11 cellular contexts compared by ENCODE assay signal in genomic region chr3:71503525-71504249, GRCh38.
DNase-seq lines count a peak whose midpoint lies in the region; ATAC-seq and TF ChIP-seq lines count a peak whose summit lies in the region.
"Had no signal": no experiment of that assay in that cellular context is flagged by ENCODE, and none has a peak within 500 bp of the region (broad histone marks: within the 10 kb centered on the region; RNA-seq: fewer than 3 reads in every experiment).

No MANE protein-coding gene starts in this region.

- peaks cover 16% of the 10 kb centered on the region for H3K36me3 Mint-ChIP-seq in CD4-positive, alpha-beta T cell (ENCODE audit: low read depth)
- H3K36me3 Mint-ChIP-seq in naive thymus-derived CD8-positive, alpha-beta T cell: peaks cover 0 to 5% (median 5%) of the 10 kb centered on the region in 3 donors

- TF ChIP-seq CTCF in CD4-positive, alpha-beta T cell (IDR thresholded peaks at IDR 0.05): no peak
- TF ChIP-seq CTCF in mammary epithelial cell (conservative IDR thresholded peaks at IDR 0.05 in 1 of 2, IDR thresholded peaks at IDR 0.05 in 1 of 2; ENCODE audit: extremely low read depth in 1 of 2, insufficient read depth in 1 of 2, low read depth in 1 of 2, low read length in 2 of 2): no peak
- TF ChIP-seq CTCF in MM.1S (IDR thresholded peaks at IDR 0.05; ENCODE audit: low read length): no peak

- BruUV-seq in mammary epithelial cell (replicated peaks; lab: Mats Ljungman, UMichigan): TSS peak; percentile 88

- H3K27me3 Mint-ChIP-seq in CD4-positive, alpha-beta T cell: no peaks in the 10 kb centered on the region
- H3K27me3 Mint-ChIP-seq in naive thymus-derived CD8-positive, alpha-beta T cell: no peaks in the 10 kb centered on the region

- in situ Hi-C loops in mammary epithelial cell (cut with MboI; ENCODE audit: low sequenced_read_pairs in 2 of 2): loop anchor here in 1 of 2 donors (10.0 kb wide), 1 partner anchor 71 kb away; no protein-coding TSS in a partner anchor

- POLR2A ChIA-PET in CD4-positive, alpha-beta T cell (lab: Charles Lee): interaction anchor here (1.3 kb wide), 1 partner anchor 47 kb away, joined by 4 read pairs; no protein-coding TSS in a partner anchor
- POLR2A ChIA-PET in naive thymus-derived CD8-positive, alpha-beta T cell (lab: Charles Lee): interaction anchor here (0.6 to 1.1 kb wide), 2 partner anchors 69 to 85 kb away, joined by 3 to 5 read pairs; no protein-coding TSS in a partner anchor

- H2AFZ ChIP-seq in mammary epithelial cell (ENCODE audit: low read depth, low read length) (peak overlapping the region; percentile 57), MM.1S (ENCODE audit: low read length) (no peak overlapping the region)

- H3K4me3 ChIP-seq in mammary epithelial cell (replicated peaks in 1 of 3; ENCODE audit: insufficient read depth in 1 of 3, low read depth in 2 of 3, low read length in 3 of 3) (peak overlapping the region; percentile 18 to 30 (median 26)), MM.1S (ENCODE audit: low read length) (no peak overlapping the region)
- H3K4me3 ChIP-seq: gastroesophageal sphincter had no signal

- H3K27me3 ChIP-seq in CD4-positive, alpha-beta T cell (ENCODE audit: control insufficient read depth, insufficient read depth, low read length): no peaks in the 10 kb centered on the region
- H3K27me3 ChIP-seq in mammary epithelial cell (ENCODE audit: insufficient read depth, low read length) (no peaks in the 10 kb centered on the region), MM.1S (replicated peaks; ENCODE audit: insufficient read depth, low read length) (no peaks in the 10 kb centered on the region)
- H3K27me3 ChIP-seq: gastroesophageal sphincter had no signal

- H3K4me1 Mint-ChIP-seq in CD4-positive, alpha-beta T cell (ENCODE audit: low read depth): peaks cover 73% of the 10 kb centered on the region
- peaks cover 39 to 76% (median 68%) of the 10 kb centered on the region in 4 donors for H3K4me1 Mint-ChIP-seq in naive thymus-derived CD8-positive, alpha-beta T cell

- dilution Hi-C loops in mammary epithelial cell (cut with HindIII; ENCODE audit: low sequenced_read_pairs): no loop called here

- H3K9me3 ChIP-seq in CD4-positive, alpha-beta T cell (ENCODE audit: control insufficient read depth, low read length): no peaks in the 10 kb centered on the region
- H3K9me3 ChIP-seq in mammary epithelial cell (replicated peaks; ENCODE audit: insufficient read depth, low read length) (no peaks in the 10 kb centered on the region), MM.1S (replicated peaks; ENCODE audit: insufficient read depth, low read length) (no peaks in the 10 kb centered on the region)
- H3K9me3 ChIP-seq: gastroesophageal sphincter had no signal

- H3K4me2 ChIP-seq in mammary epithelial cell (ENCODE audit: insufficient read depth, low read depth, low read length): peak overlapping the region; percentile 85
- H3K4me2 ChIP-seq in MM.1S (ENCODE audit: low read depth, low read length): no peak overlapping the region

- no peaks in the 10 kb centered on the region for H3K36me3 ChIP-seq in mammary epithelial cell (ENCODE audit: insufficient read depth, low read length)
- no peaks in the 10 kb centered on the region for H3K36me3 ChIP-seq in MM.1S (replicated peaks; ENCODE audit: insufficient read depth, low read length)
- H3K36me3 ChIP-seq: gastroesophageal sphincter had no signal

- no peaks in the 10 kb centered on the region for H3K9me2 ChIP-seq in MM.1S (replicated peaks; ENCODE audit: insufficient read depth, low read length)

- peak overlapping the region; percentile 73 for H3K27ac Mint-ChIP-seq in CD4-positive, alpha-beta T cell
- H3K27ac Mint-ChIP-seq in naive thymus-derived CD8-positive, alpha-beta T cell: peak overlapping the region; percentile 70 to 89 (median 86)

- no peaks in the 10 kb centered on the region for H3F3A ChIP-seq in MM.1S (ENCODE audit: insufficient read depth, low read length)

- no peak for DNase-seq in CD4-positive, alpha-beta T cell
- peak; percentile 62 for DNase-seq in M059J (ENCODE audit: low read depth)
- DNase-seq in mammary epithelial cell: peak; percentile 77
- no peak for DNase-seq in naive thymus-derived CD8-positive, alpha-beta T cell
- DNase-seq in MM.1S: no peak
- DNase-seq in activated CD8-positive, alpha-beta memory T cell treated with anti-CD3 and anti-CD28 coated beads, Interleukin-2, amount 50 U/mL, for 4 hours: no peak
- DNase-seq: activated naive CD4-positive, alpha-beta T cell; NCI-H524 had no signal

- H4K20me1 ChIP-seq in mammary epithelial cell (ENCODE audit: insufficient read depth, low read length): no peaks in the 10 kb centered on the region
- H4K20me1 ChIP-seq in MM.1S (ENCODE audit: insufficient read depth, low read length): no peaks in the 10 kb centered on the region

- H3K9ac ChIP-seq in mammary epithelial cell (ENCODE audit: insufficient read depth, low read length) (peak overlapping the region; percentile 54), MM.1S (ENCODE audit: low read length) (no peak overlapping the region)

- H3K4me1 ChIP-seq in mammary epithelial cell (ENCODE audit: insufficient read depth, low read length) (peaks cover 24% of the 10 kb centered on the region), MM.1S (ENCODE audit: low read length) (no peaks in the 10 kb centered on the region)

- no peak overlapping the region for H3K4me3 Mint-ChIP-seq in CD4-positive, alpha-beta T cell
- H3K4me3 Mint-ChIP-seq in naive thymus-derived CD8-positive, alpha-beta T cell: peak overlapping the region in 2 of 10 donors; percentile 5 to 37

- WGBS in mammary epithelial cell (ENCODE audit: low coverage, missing lambda C conversion rate): 10% methylated on average over 8 of the region's 10 CpGs

- H3K27ac ChIP-seq in CD4-positive, alpha-beta T cell (ENCODE audit: low read depth, low read length): no peak overlapping the region
- H3K27ac ChIP-seq in mammary epithelial cell (ENCODE audit: insufficient read depth, low read depth, low read length) (peak overlapping the region; percentile 93), MM.1S (ENCODE audit: low read length) (no peak overlapping the region)
- H3K27ac ChIP-seq: gastroesophageal sphincter had no signal

- intact Hi-C loops in CD4-positive, alpha-beta T cell (cut with DNase I, micrococcal nuclease): loop anchor here in 1 of 2 experiments (5.0 kb wide), 1 partner anchor 41 kb away; no protein-coding TSS in a partner anchor
- intact Hi-C loops in mammary epithelial cell (cut with micrococcal nuclease): loop anchor here (1.0 to 5.0 kb wide), 5 partner anchors 11 to 196 kb away; no protein-coding TSS in a partner anchor

- ATAC-seq in CD4-positive, alpha-beta T cell (ENCODE audit: poor library complexity): no peak
- peak; percentile 48 to 51 for ATAC-seq in naive thymus-derived CD8-positive, alpha-beta T cell
- ATAC-seq in GM18511 (IDR thresholded peaks at IDR 0.05; ENCODE audit: unreplicated experiment) (no peak), GM21576 (IDR thresholded peaks at IDR 0.05; ENCODE audit: unreplicated experiment) (no peak)
- ATAC-seq: gastroesophageal sphincter had no signal

- H3K9me3 Mint-ChIP-seq in CD4-positive, alpha-beta T cell: peaks cover 6% of the 10 kb centered on the region
- H3K9me3 Mint-ChIP-seq in naive thymus-derived CD8-positive, alpha-beta T cell: peaks cover 0 to 9% (median 2%) of the 10 kb centered on the region in 9 donors

- CTCF ChIA-PET in CD4-positive, alpha-beta T cell (lab: Charles Lee): no interaction called here
- CTCF ChIA-PET in mammary epithelial cell (lab: Charles Lee; ENCODE audit: low non-redundant PET): interaction anchor here (0.7 kb wide), 1 partner anchor 76 kb away, joined by 3 read pairs; no protein-coding TSS in a partner anchor

- H3K79me2 ChIP-seq in mammary epithelial cell (ENCODE audit: insufficient read depth, low read length): peaks cover 8% of the 10 kb centered on the region
- no peaks in the 10 kb centered on the region for H3K79me2 ChIP-seq in MM.1S (ENCODE audit: low read length)

Comparison
In these comparisons a context has a peak if more than half of its experiments do, and no peak if none do; other contexts are left out.
1. ATAC-seq: peak in naive thymus-derived CD8-positive, alpha-beta T cell (2 of 2); none in CD4-positive, alpha-beta T cell (single experiment), GM18511 (single experiment) and GM21576 (single experiment).
2. DNase-seq: peak in M059J (single experiment) and mammary epithelial cell (single experiment); none in CD4-positive, alpha-beta T cell (0 of 10), naive thymus-derived CD8-positive, alpha-beta T cell (0 of 10), MM.1S (single experiment) and activated CD8-positive, alpha-beta memory T cell treated with anti-CD3 and anti-CD28 coated beads, Interleukin-2, amount 50 U/mL, for 4 hours (single experiment).